Comparison of ENCODE assay signal across 9 cellular contexts in the genomic region with DNA sequence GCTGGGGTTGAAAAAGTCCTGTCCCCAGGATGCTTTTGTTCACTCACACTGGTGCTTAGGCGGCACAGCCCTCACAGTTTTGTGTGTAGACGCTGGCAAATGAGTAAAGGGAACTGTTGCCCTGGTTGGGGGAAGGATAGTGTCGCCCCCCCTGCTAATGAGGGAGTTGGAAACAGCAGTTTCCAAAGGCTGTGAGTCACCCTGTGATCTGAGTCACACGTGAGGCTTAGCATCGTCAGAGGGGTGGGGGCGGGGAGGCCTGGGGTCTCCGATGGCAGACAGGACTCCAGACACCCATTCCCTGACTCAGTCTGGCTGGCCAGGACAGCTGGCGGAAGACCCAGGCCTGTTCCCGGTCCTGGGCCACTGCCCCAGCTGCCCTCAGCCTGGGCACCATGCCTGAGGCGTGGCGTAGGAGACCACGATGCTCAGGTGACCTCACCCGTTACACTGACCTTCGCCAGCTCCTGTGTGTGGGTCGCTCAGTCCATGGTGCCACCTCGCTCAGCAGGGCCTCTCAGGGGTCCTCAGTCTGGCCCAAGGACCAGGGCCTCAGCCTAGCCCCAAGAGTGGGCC. TPM values are rescaled to one million over a fixed set of nuclear protein-coding genes. Genes with fewer than 3 reads are reported as not detected.
DNase-seq lines count a peak whose midpoint lies in the region; FAIRE-seq and TF ChIP-seq lines count a peak whose summit lies in the region.
"Had no signal": no experiment of that assay in that cellular context is flagged by ENCODE, and none has a peak within 500 bp of the region (broad histone marks: within the 10 kb centered on the region; RNA-seq: fewer than 3 reads in every experiment).

No MANE protein-coding gene starts in this region.

- H3K9me3 ChIP-seq in OCI-LY3 (ENCODE audit: insufficient read depth, low read length) (no peaks in the 10 kb centered on the region), keratinocyte (ENCODE audit: control insufficient read depth, low read depth, low read length) (no peaks in the 10 kb centered on the region)

- dilution Hi-C loops in keratinocyte (cut with MboI; ENCODE audit: extremely low pct_ligation_motif_present, low sequenced_read_pairs): no loop called here

- H3K4me3 ChIP-seq in AG09309 (ENCODE audit: control insufficient read depth, low read depth, low read length) (no peak overlapping the region), OCI-LY3 (ENCODE audit: low read length) (peak overlapping the region; percentile 51; the same call in 1 of the 2 replicates), keratinocyte (ENCODE audit: control insufficient read depth in 2 of 3, extremely low read depth in 1 of 3, insufficient read depth in 2 of 3, low read depth in 1 of 3, low read length in 3 of 3) (peak overlapping the region in 1 of 3 experiments; percentile 30)

- no peaks in the 10 kb centered on the region for H3K27me3 ChIP-seq in OCI-LY3 (ENCODE audit: low read depth, low read length)
- H3K27me3 ChIP-seq in keratinocyte (ENCODE audit: control insufficient read depth, extremely low read depth, insufficient read depth, low read length): no peaks in the 10 kb centered on the region

- H4K20me1 ChIP-seq in OCI-LY3 (ENCODE audit: insufficient read depth, low read length): no peaks in the 10 kb centered on the region
- H4K20me1 ChIP-seq in keratinocyte (ENCODE audit: control insufficient read depth, extremely low read depth, insufficient read depth, low read length): no peaks in the 10 kb centered on the region

- H3K4me2 ChIP-seq in OCI-LY3 (ENCODE audit: low read length) (peak overlapping the region; percentile 94), keratinocyte (ENCODE audit: control insufficient read depth, extremely low read depth, insufficient read depth, low read depth, low read length) (peak overlapping the region; percentile 62)

- DNase-seq in AG09309 (ENCODE audit: low read depth) (peak; percentile 61), astrocyte of the hippocampus (ENCODE audit: low read depth, low spot score) (peak; percentile 95), keratinocyte (ENCODE audit: low read depth, low spot score) (peak; percentile 67), KG1 (lab: John Stamatoyannopoulos, UW) (no peak), hippocampal formation (lab: John Stamatoyannopoulos, UW) (no peak), putamen (ENCODE audit: low spot score) (no peak)
- peak; percentile 50 for DNase-seq in stimulated activated CD8-positive, alpha-beta memory T cell treated with anti-CD3 and anti-CD28 coated beads, Interleukin-12 subunit alpha, Interleukin-12 subunit beta, amount 100 ng/mL, for 4 hours (ENCODE audit: low read depth)

- H3K27ac ChIP-seq in OCI-LY3 (ENCODE audit: low read length) (peak overlapping the region; percentile 97), keratinocyte (ENCODE audit: control insufficient read depth, insufficient read depth, low read length) (peak overlapping the region; percentile 62)

- no peak overlapping the region for H2AFZ ChIP-seq in OCI-LY3 (ENCODE audit: low read depth, low read length)
- no peak overlapping the region for H2AFZ ChIP-seq in keratinocyte (ENCODE audit: control insufficient read depth, low read length)

- H3K36me3 ChIP-seq in OCI-LY3 (replicated peaks; ENCODE audit: low read depth, low read length) (peaks cover 26% of the 10 kb centered on the region), keratinocyte (ENCODE audit: control insufficient read depth in 2 of 2, extremely low read depth in 1 of 2, insufficient read depth in 2 of 2, low read length in 2 of 2) (peaks cover 6 to 13% of the 10 kb centered on the region in 2 experiments)

- peaks cover 1% of the 10 kb centered on the region for H3K9me1 ChIP-seq in keratinocyte (ENCODE audit: control insufficient read depth, extremely low read depth, insufficient read depth, low read length)

- peak; percentile 89 for FAIRE-seq in keratinocyte (lab: Jason Lieb, UNC)
- FAIRE-seq: colon had no signal

- TF ChIP-seq CTCF in AG09309 (IDR thresholded peaks at IDR 0.05; ENCODE audit: control insufficient read depth, insufficient read depth, low read depth, low read length, missing control alignments): no peak
- TF ChIP-seq CTCF in OCI-LY3 (IDR thresholded peaks at IDR 0.05; ENCODE audit: low read depth, low read length): no peak
- TF ChIP-seq CTCF in keratinocyte (optimal IDR thresholded peaks at IDR 0.05 in 1 of 3, IDR thresholded peaks at IDR 0.05 in 1 of 3, conservative IDR thresholded peaks at IDR 0.05 in 1 of 3; ENCODE audit: extremely low read depth in 1 of 3, insufficient read depth in 2 of 3, low read length in 3 of 3): no peak

- H3K9ac ChIP-seq in OCI-LY3 (ENCODE audit: low read length): peak overlapping the region; percentile 82; the same call in 1 of the 2 replicates
- peak overlapping the region; percentile 29 for H3K9ac ChIP-seq in keratinocyte (ENCODE audit: control insufficient read depth, extremely low read depth, insufficient read depth, low read length)

- H3K4me1 ChIP-seq in OCI-LY3 (ENCODE audit: low read length) (peaks cover 69% of the 10 kb centered on the region), keratinocyte (ENCODE audit: control insufficient read depth, extremely low read depth, insufficient read depth, low read length) (peaks cover 64% of the 10 kb centered on the region)

- H3K79me2 ChIP-seq in OCI-LY3 (ENCODE audit: low read length): peaks cover 16% of the 10 kb centered on the region
- H3K79me2 ChIP-seq in keratinocyte (ENCODE audit: control insufficient read depth, insufficient read depth, low read length): no peaks in the 10 kb centered on the region

RNA-seq across cellular contexts. Expression of gene DNAJB5, which starts 2.9 kb away (rescaled TPM):
- 2.4 to 3.9 TPM (median 2.7 TPM) in 3 replicates for polyA plus RNA-seq in keratinocyte
- polyA plus RNA-seq in keratinocyte (2011; ENCODE audit: low read depth): 1.5 TPM
- polyA plus RNA-seq in keratinocyte (2011; cell fraction: cytosol; rRNA removed): 3.3 and 4.1 TPM in 2 replicates
- 3.0 and 5.0 TPM in 2 replicates for polyA plus RNA-seq in keratinocyte (2011; cell fraction: nucleus; rRNA removed)
- 4.5 and 4.8 TPM in 2 replicates for polyA plus RNA-seq in keratinocyte (2012; ENCODE audit: low replicate concordance)
- 1.6 to 3.9 TPM (median 2.8 TPM) in 3 replicates for polyA minus RNA-seq in keratinocyte
- polyA minus RNA-seq in keratinocyte (2011; cell fraction: cytosol; rRNA and poly(A)+ RNA removed): 1.9 TPM
- polyA minus RNA-seq in keratinocyte (2011; cell fraction: nucleus; rRNA and poly(A)+ RNA removed): 1.4 and 1.9 TPM in 2 replicates

RNA-seq across cellular contexts. Expression of gene PHF24, which starts 34.4 kb away (rescaled TPM):
- 0.04 to 0.09 TPM (median 0.04 TPM) in 3 replicates for polyA plus RNA-seq in keratinocyte
- polyA plus RNA-seq in keratinocyte (2011; ENCODE audit: low read depth): 1.2 TPM
- polyA plus RNA-seq in keratinocyte (2011; cell fraction: cytosol; rRNA removed): 0.05 and 0.10 TPM in 2 replicates
- 0.11 and 0.15 TPM in 2 replicates for polyA plus RNA-seq in keratinocyte (2011; cell fraction: nucleus; rRNA removed)
- 0.44 TPM in 1 of 2 replicates, not detected in the other for polyA plus RNA-seq in keratinocyte (2012; ENCODE audit: low replicate concordance)
- polyA minus RNA-seq in keratinocyte: 0.10 to 0.30 TPM (median 0.26 TPM) in 3 replicates
- not detected for polyA minus RNA-seq in keratinocyte (2011; cell fraction: cytosol; rRNA and poly(A)+ RNA removed)
- polyA minus RNA-seq in keratinocyte (2011; cell fraction: nucleus; rRNA and poly(A)+ RNA removed): 0.11 TPM in 1 of 2 replicates, not detected in the other

Comparison
In these comparisons a context has a peak if more than half of its experiments do, and no peak if none do; other contexts are left out.
1. DNase-seq: peak in AG09309 (single experiment), astrocyte of the hippocampus (single experiment), keratinocyte (single experiment) and stimulated activated CD8-positive, alpha-beta memory T cell treated with anti-CD3 and anti-CD28 coated beads, Interleukin-12 subunit alpha, Interleukin-12 subunit beta, amount 100 ng/mL, for 4 hours (single experiment); none in KG1 (single experiment), hippocampal formation (0 of 2) and putamen (single experiment).